ENCODE assay signal across 8 cellular contexts in genomic region chr15:40092416-40093223, GRCh38. TPM values are rescaled to one million over a fixed set of nuclear protein-coding genes. Genes with fewer than 3 reads are reported as not detected.
DNase-seq lines count a peak whose midpoint lies in the region; ATAC-seq and TF ChIP-seq lines count a peak whose summit lies in the region.

No MANE protein-coding gene starts in this region.

- ATAC-seq in HG03097 (IDR thresholded peaks at IDR 0.05; ENCODE audit: low FRiP score, unreplicated experiment) (no peak), HG03342 (IDR thresholded peaks at IDR 0.05; ENCODE audit: unreplicated experiment) (no peak)

- DNase-seq in EL = peak; percentile 57
- peak; percentile 90 for DNase-seq in NCI-H2227 treated with DMSO at 0.1 percent for 48 hours (lab: John Stamatoyannopoulos, UW)
- DNase-seq in neural crest cell (ENCODE audit: low read depth, low spot score) = no peak
- DNase-seq in activated T-cell treated with anti-CD3 and anti-CD28 coated beads, Interleukin-2, amount 50 U/mL, for 1 hour = no peak
- DNase-seq in GM20000 (ENCODE audit: low spot score) = no peak

- no peaks in the 10 kb centered on the region for H3K27me3 ChIP-seq in duodenal mucosa (ENCODE audit: control insufficient read depth in 1 of 2, insufficient read depth in 2 of 2, low read length in 2 of 2)

- TF ChIP-seq CTCF in neural crest cell (conservative IDR thresholded peaks at IDR 0.05) (no peak), GM20000 (IDR thresholded peaks at IDR 0.05; ENCODE audit: extremely low read depth, missing control alignments) (no peak)

- H3K4me3 Mint-ChIP-seq in neural crest cell = peak overlapping the region; percentile 65

- peaks cover 90% of the 10 kb centered on the region for H3K4me1 Mint-ChIP-seq in neural crest cell

- peaks cover 40 to 41% of the 10 kb centered on the region in 2 donors for H3K4me1 ChIP-seq in duodenal mucosa (ENCODE audit: control insufficient read depth in 1 of 2, insufficient read depth in 2 of 2, low read length in 2 of 2)

- no peak overlapping the region for H3K9ac ChIP-seq in duodenal mucosa (ENCODE audit: low read depth in 1 of 2, low read length in 2 of 2)

- no peaks in the 10 kb centered on the region for H3K36me3 Mint-ChIP-seq in neural crest cell (ENCODE audit: low read depth)

- peak overlapping the region; percentile 5 for H3K27ac Mint-ChIP-seq in neural crest cell (ENCODE audit: unreplicated experiment)

- H3K36me3 ChIP-seq in duodenal mucosa (ENCODE audit: control insufficient read depth in 1 of 2, insufficient read depth in 2 of 2, low read length in 2 of 2) = peaks cover 7 to 15% of the 10 kb centered on the region in 2 donors

- no peak overlapping the region for H3K4me3 ChIP-seq in duodenal mucosa (ENCODE audit: low read depth in 1 of 2, low read length in 2 of 2)

- no peaks in the 10 kb centered on the region for H3K27me3 Mint-ChIP-seq in neural crest cell (ENCODE audit: low read depth)

- H3K9me3 ChIP-seq in duodenal mucosa (ENCODE audit: control insufficient read depth in 1 of 2, low read length in 2 of 2) = no peaks in the 10 kb centered on the region

- H3K9me3 Mint-ChIP-seq in neural crest cell = no peaks in the 10 kb centered on the region

- peak overlapping the region; percentile 71 for H3K27ac ChIP-seq in duodenal mucosa (ENCODE audit: low read depth, low read length)

RNA-seq across cellular contexts. Expression of gene BMF, which starts 16.1 kb away (rescaled TPM):
- 18.0 and 23.0 TPM in 2 replicates for total RNA-seq in neural crest cell

RNA-seq across cellular contexts. Expression of gene SRP14, which starts 53.6 kb away (rescaled TPM):
- 229 and 234 TPM in 2 replicates for total RNA-seq in neural crest cell

Comparison
In these comparisons a context has a peak if more than half of its experiments do, and no peak if none do; other contexts are left out.
1. DNase-seq: peak in EL (single experiment) and NCI-H2227 treated with DMSO at 0.1 percent for 48 hours (single experiment); none in neural crest cell (single experiment), activated T-cell treated with anti-CD3 and anti-CD28 coated beads, Interleukin-2, amount 50 U/mL, for 1 hour (single experiment) and GM20000 (single experiment).